In genomic region chr16:85639529-85640253, GRCh38 we compare ENCODE assay signal across 10 cellular contexts. TPM values are rescaled to one million over a fixed set of nuclear protein-coding genes. Genes with fewer than 3 reads are reported as not detected.
DNase-seq lines count a peak whose midpoint lies in the region; ATAC-seq and TF ChIP-seq lines count a peak whose summit lies in the region.
"Had no signal": no experiment of that assay in that cellular context is flagged by ENCODE, and none has a peak within 500 bp of the region (broad histone marks: within the 10 kb centered on the region; RNA-seq: fewer than 3 reads in every experiment).

No MANE protein-coding gene starts in this region.

- POLR2A ChIA-PET in OCI-LY7 (lab: Charles Lee), result no interaction called here

- CTCF ChIA-PET in OCI-LY7 (lab: Charles Lee; ENCODE audit: unreplicated experiment), result no interaction called here

- H3K9me2 ChIP-seq in OCI-LY7 (ENCODE audit: insufficient read depth, low read length), result no peaks in the 10 kb centered on the region

- H3K4me1 ChIP-seq in foreskin keratinocyte, result no peaks in the 10 kb centered on the region
- H3K4me1 ChIP-seq in prostate gland (replicated peaks), result peaks cover 41% of the 10 kb centered on the region
- no peaks in the 10 kb centered on the region for H3K4me1 ChIP-seq in OCI-LY7 (ENCODE audit: insufficient read depth, low read length, poor library complexity, severe bottlenecking)

- no peaks in the 10 kb centered on the region for H4K20me1 ChIP-seq in OCI-LY7 (ENCODE audit: insufficient read depth, low read length)

- 29% methylated on average over 29 of the region's 35 CpGs for WGBS in prostate gland

- intact Hi-C loops in prostate gland (cut with DNase I), result no loop called here
- intact Hi-C loops in OCI-LY7 (cut with micrococcal nuclease; ENCODE audit: unreplicated experiment), result no loop called here

- H3K27ac ChIP-seq in foreskin keratinocyte (no peak overlapping the region), prostate gland (peak overlapping the region in 1 of 2 donors; percentile 50), OCI-LY7 (ENCODE audit: low read depth, low read length, poor library complexity, severe bottlenecking) (no peak overlapping the region)
- H3K27ac ChIP-seq: SJCRH30 had no signal

- H3K9me3 ChIP-seq in prostate gland (no peaks in the 10 kb centered on the region), OCI-LY7 (ENCODE audit: low read length) (no peaks in the 10 kb centered on the region)
- H3K9me3 ChIP-seq: SJCRH30 had no signal

- no peaks in the 10 kb centered on the region for H3K9me3 Mint-ChIP-seq in activated naive CD4-positive, alpha-beta T cell treated with anti-CD3 and anti-CD28 coated beads, Interleukin-2, amount 50 U/mL, for 72 hours

- DNase-seq in H7 (peak; percentile 72), NCI-H510A (lab: John Stamatoyannopoulos, UW) (peak; percentile 89), foreskin keratinocyte (no peak), prostate gland (ENCODE audit: low spot score) (peak; percentile 67), cortex of kidney (lab: John Stamatoyannopoulos, UW) (no peak), OCI-LY7 (ENCODE audit: low spot score) (no peak)
- DNase-seq in activated naive CD4-positive, alpha-beta T cell treated with anti-CD3 and anti-CD28 coated beads, Interleukin-2, amount 50 U/mL, for 72 hours (ENCODE audit: low spot score in 2 of 2), result no peak
- DNase-seq: activated CD4-positive, alpha-beta T cell treated with anti-CD3 and anti-CD28 coated beads for 4 hours; SJCRH30 had no signal

- ATAC-seq in foreskin keratinocyte (peak; percentile 53), HG02885 (IDR thresholded peaks at IDR 0.05; ENCODE audit: poor library complexity, unreplicated experiment) (no peak)
- ATAC-seq in activated naive CD4-positive, alpha-beta T cell treated with anti-CD3 and anti-CD28 coated beads, Interleukin-2, amount 50 U/mL, for 72 hours, result no peak

- peak; percentile 34 for TF ChIP-seq CTCF in foreskin keratinocyte (conservative IDR thresholded peaks at IDR 0.05)
- peak in 2 of 4 experiments; percentile 16 to 27 for TF ChIP-seq CTCF in prostate gland (IDR thresholded peaks at IDR 0.05)
- no peak for TF ChIP-seq CTCF in OCI-LY7 (conservative IDR thresholded peaks at IDR 0.05; ENCODE audit: low read length)

- no peaks in the 10 kb centered on the region for H3K36me3 Mint-ChIP-seq in activated naive CD4-positive, alpha-beta T cell treated with anti-CD3 and anti-CD28 coated beads, Interleukin-2, amount 50 U/mL, for 72 hours

- H2AFZ ChIP-seq in OCI-LY7 (ENCODE audit: low read length), result no peak overlapping the region

- no peak overlapping the region for H3K4me2 ChIP-seq in OCI-LY7 (ENCODE audit: low read length)

- no peak overlapping the region for H3K27ac Mint-ChIP-seq in activated naive CD4-positive, alpha-beta T cell treated with anti-CD3 and anti-CD28 coated beads, Interleukin-2, amount 50 U/mL, for 72 hours

- H3K27me3 ChIP-seq in H7 (ENCODE audit: control insufficient read depth, insufficient read depth, low read length) (no peaks in the 10 kb centered on the region), foreskin keratinocyte (peaks cover 54% of the 10 kb centered on the region), prostate gland (replicated peaks; ENCODE audit: insufficient read depth) (no peaks in the 10 kb centered on the region)
- H3K27me3 ChIP-seq: SJCRH30 had no signal

- no peak overlapping the region for H3K4me3 ChIP-seq in H7 (ENCODE audit: insufficient read depth, low read depth, low read length)
- H3K4me3 ChIP-seq in prostate gland, result no peak overlapping the region
- H3K4me3 ChIP-seq in OCI-LY7 (ENCODE audit: low read depth, low read length, poor library complexity, severe bottlenecking), result no peak overlapping the region
- H3K4me3 ChIP-seq: SJCRH30 had no signal

- no TSS peak for BruUV-seq in OCI-LY7 (replicated peaks; lab: Mats Ljungman, UMichigan)

- H3K36me3 ChIP-seq in H7 (replicated peaks; ENCODE audit: control insufficient read depth, insufficient read depth, low read length) (no peaks in the 10 kb centered on the region; the same call in 1 of the 2 replicates), prostate gland (no peaks in the 10 kb centered on the region), OCI-LY7 (ENCODE audit: insufficient read depth, low read length) (no peaks in the 10 kb centered on the region; the same call in 1 of the 2 replicates)
- H3K36me3 ChIP-seq: SJCRH30 had no signal

- peak; percentile 41 for TF ChIP-seq POLR2A in prostate gland (IDR thresholded peaks at IDR 0.05)

- no peaks in the 10 kb centered on the region for H3K79me2 ChIP-seq in OCI-LY7 (ENCODE audit: insufficient read depth, low read depth, low read length)

RNA-seq across cellular contexts. Expression of gene GSE1, which starts 26.6 kb away (rescaled TPM):
- total RNA-seq in H7 (2014; rRNA removed; shearing (Covaris generic)), result 52.5 and 73.6 TPM in 2 replicates
- total RNA-seq in foreskin keratinocyte (5.9 and 8.2 TPM in 2 replicates), prostate gland (100 to 1,000 TPM in 1 of 2 donors, 10 to 100 TPM in 1; 41.4 to 146 TPM), OCI-LY7 (2022) (56.2 and 66.6 TPM in 2 replicates)
- polyA plus RNA-seq in foreskin keratinocyte, result 1.9 and 2.1 TPM in 2 replicates
- total RNA-seq in OCI-LY7 (2014; rRNA removed; shearing (Covaris generic)), result 30.9 and 32.4 TPM in 2 replicates
- 10 to 100 TPM; 18.5 to 27.9 TPM for total RNA-seq in activated naive CD4-positive, alpha-beta T cell treated with anti-CD3 and anti-CD28 coated beads, Interleukin-2, amount 50 U/mL, for 72 hours

RNA-seq across cellular contexts. Expression of gene GINS2, which starts 49.1 kb away (rescaled TPM):
- 25.6 and 25.9 TPM in 2 replicates for total RNA-seq in H7 (2014; rRNA removed; shearing (Covaris generic))
- total RNA-seq in foreskin keratinocyte (27.1 and 28.4 TPM in 2 replicates), prostate gland (1 to 10 TPM; 4.5 to 6.2 TPM), OCI-LY7 (2022) (140 and 142 TPM in 2 replicates)
- polyA plus RNA-seq in foreskin keratinocyte, result 37.7 and 37.8 TPM in 2 replicates
- 74.3 and 80.9 TPM in 2 replicates for total RNA-seq in OCI-LY7 (2014; rRNA removed; shearing (Covaris generic))
- 10 to 100 TPM; 42.3 to 73.6 TPM for total RNA-seq in activated naive CD4-positive, alpha-beta T cell treated with anti-CD3 and anti-CD28 coated beads, Interleukin-2, amount 50 U/mL, for 72 hours

Comparison
In these comparisons a context has a peak if more than half of its experiments do, and no peak if none do; other contexts are left out.
1. DNase-seq: peak in H7 (single experiment), NCI-H510A (single experiment) and prostate gland (single experiment); none in foreskin keratinocyte (0 of 2), cortex of kidney (single experiment), OCI-LY7 (single experiment) and activated naive CD4-positive, alpha-beta T cell treated with anti-CD3 and anti-CD28 coated beads, Interleukin-2, amount 50 U/mL, for 72 hours (0 of 2).